In the genomic region with DNA sequence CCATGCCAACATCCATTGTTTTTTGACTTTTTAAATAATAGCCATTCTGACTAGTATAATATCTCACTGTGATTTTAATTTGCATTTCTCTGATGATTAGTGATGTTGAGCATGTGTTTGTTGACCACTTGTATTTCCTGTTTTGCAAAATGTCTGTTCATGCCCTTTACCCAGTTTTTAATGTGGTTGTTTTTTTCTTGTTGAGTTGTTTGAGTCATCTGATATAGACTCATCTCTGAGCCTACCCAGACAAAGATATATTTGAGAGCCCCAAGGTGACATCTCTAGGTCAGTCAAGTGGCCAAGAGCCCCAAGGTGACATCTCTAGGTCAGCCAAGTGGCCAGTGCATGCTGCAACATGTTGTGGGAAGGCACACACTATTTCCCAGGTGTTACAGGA, we compare ENCODE assay signal across 29 cellular contexts.
"Had no signal": no experiment of that assay in that cellular context is flagged by ENCODE, and none has a peak within 500 bp of the region (broad histone marks: within the 10 kb centered on the region; RNA-seq: fewer than 3 reads in every experiment).

No MANE protein-coding gene starts in this region.

- H3K4me3 ChIP-seq: esophagus muscularis mucosa, gastrocnemius medialis, heart right ventricle had no signal

- H3K9me3 ChIP-seq: esophagus muscularis mucosa, gastrocnemius medialis, heart right ventricle had no signal

- H3K4me1 ChIP-seq: esophagus muscularis mucosa, gastrocnemius medialis, heart right ventricle had no signal

- H3K36me3 ChIP-seq: brain microvascular endothelial cell, esophagus muscularis mucosa, gastrocnemius medialis, heart right ventricle, WERI-Rb-1 had no signal

- H3K27me3 ChIP-seq: brain microvascular endothelial cell, gastrocnemius medialis had no signal

- FAIRE-seq: astrocyte, colon, endometrium, endothelial cell of umbilical vein had no signal

- H3K27ac ChIP-seq: brain microvascular endothelial cell, esophagus muscularis mucosa, gastrocnemius medialis, heart right ventricle, WERI-Rb-1 had no signal

- DNase-seq: activated B cell treated with CpG ODN at 0.5 μM for 24 hours; activated CD4-positive, alpha-beta memory T cell treated with anti-CD3 and anti-CD28 coated beads, Interleukin-2, amount 10 ng/mL, durations not matched to agents 7 days and 5 days; activated CD4-positive, alpha-beta T cell treated with anti-CD3 and anti-CD28 coated beads, Interleukin-2, amount 10 ng/mL, durations not matched to agents 24 days and 14 days; activated CD4-positive, alpha-beta T cell treated with anti-CD3 and anti-CD28 coated beads, Interleukin-2, amount 50 U/mL, for 4 hours; activated CD8-positive, alpha-beta memory T cell treated with anti-CD3 and anti-CD28 coated beads, Interleukin-2, amount 50 U/mL, for 48 hours; activated gamma-delta T cell; activated naive CD4-positive, alpha-beta T cell; activated naive CD4-positive, alpha-beta T cell treated with anti-CD3 and anti-CD28 coated beads, Interleukin-2, amount 10 ng/mL, durations not matched to agents 7 days and 5 days; activated naive CD8-positive, alpha-beta T cell treated with anti-CD3 and anti-CD28 coated beads, Interleukin-2, amount 10 ng/mL, durations not matched to agents 7 days and 5 days; activated T-cell treated with anti-CD3 and anti-CD28 coated beads for 4 hours; activated T-cell treated with anti-CD3 and anti-CD28 coated beads, Interleukin-2, amount 50 U/mL, for 24 hours; activated T-cell treated with anti-CD3 and anti-CD28 coated beads, Interleukin-2, amount 50 U/mL, for 72 hours; amniotic stem cell; brain microvascular endothelial cell; cortex of kidney; dermis blood vessel endothelial cell; effector CD8-positive, alpha-beta T cell; erythroblast; gastrocnemius medialis; heart right ventricle; T-helper 1 cell; T-helper 17 cell; T1000; WERI-Rb-1 had no signal
